ENCODE assay signal across 21 cellular contexts in the genomic region with DNA sequence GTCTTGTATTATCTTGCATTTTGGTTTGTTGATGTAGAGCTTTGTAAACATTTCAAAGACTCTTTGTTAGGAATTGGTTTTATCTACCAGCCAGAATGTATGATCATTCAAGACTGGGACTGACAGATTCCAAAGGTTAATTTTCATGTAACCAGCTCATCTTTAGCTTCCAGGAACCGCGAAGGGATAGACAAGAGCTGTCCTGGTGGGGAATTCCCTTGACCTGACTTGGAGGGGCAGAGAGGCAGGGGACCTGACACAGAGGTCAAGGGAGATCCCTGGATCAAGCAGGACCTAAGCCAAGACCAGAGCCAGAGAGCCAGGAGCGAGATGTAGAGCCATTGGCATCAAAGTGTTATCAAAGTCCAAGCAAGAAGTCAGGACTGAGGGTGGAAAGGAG. TPM values are rescaled to one million over a fixed set of nuclear protein-coding genes. Genes with fewer than 3 reads are reported as not detected.
"Had no signal": no experiment of that assay in that cellular context is flagged by ENCODE, and none has a peak within 500 bp of the region (broad histone marks: within the 10 kb centered on the region; RNA-seq: fewer than 3 reads in every experiment).

No MANE protein-coding gene starts in this region.

- H3K4me3 Mint-ChIP-seq: mesothelial cell of epicardium, naive B cell had no signal

- H3K36me3 ChIP-seq: esophagus muscularis mucosa, gastroesophageal sphincter, heart right ventricle, left lung, lower lobe of right lung had no signal

- H3K9me3 Mint-ChIP-seq: mesothelial cell of epicardium had no signal

- H3K4me3 ChIP-seq: coronary artery, esophagus muscularis mucosa, gastroesophageal sphincter, heart right ventricle, left lung, lower lobe of right lung, mucosa of descending colon had no signal

- ATAC-seq: foreskin keratinocyte, gastroesophageal sphincter, heart right ventricle, left cardiac atrium, left lung, left ventricle myocardium superior, lower lobe of right lung, mucosa of descending colon had no signal

- H3K27ac Mint-ChIP-seq: mesothelial cell of epicardium had no signal

- H3K27ac ChIP-seq: coronary artery, esophagus muscularis mucosa, foreskin keratinocyte, gastroesophageal sphincter, heart right ventricle, left lung, lower lobe of right lung had no signal

- FAIRE-seq: colon, endometrium, endothelial cell of umbilical vein, frontal cortex, islet of Langerhans, keratinocyte had no signal

- H3K27me3 ChIP-seq: esophagus muscularis mucosa, gastroesophageal sphincter, left lung had no signal

- H3K9me3 ChIP-seq: esophagus muscularis mucosa, gastroesophageal sphincter, heart right ventricle, left lung, lower lobe of right lung, mucosa of descending colon had no signal

- DNase-seq: effector memory CD4-positive, alpha-beta T cell; foreskin keratinocyte; heart right ventricle; hippocampal formation; left cardiac atrium; left lung; left ventricle myocardium superior; lower lobe of right lung; mesenchymal stem cell; mucosa of descending colon; naive B cell had no signal

- H3K36me3 Mint-ChIP-seq: mesothelial cell of epicardium had no signal

RNA-seq across cellular contexts. Expression of gene LOXL4, which starts 6.6 kb away (rescaled TPM):
- total RNA-seq: frontal cortex had no signal
